1 cellular context compared by ENCODE assay signal in the genomic region with DNA sequence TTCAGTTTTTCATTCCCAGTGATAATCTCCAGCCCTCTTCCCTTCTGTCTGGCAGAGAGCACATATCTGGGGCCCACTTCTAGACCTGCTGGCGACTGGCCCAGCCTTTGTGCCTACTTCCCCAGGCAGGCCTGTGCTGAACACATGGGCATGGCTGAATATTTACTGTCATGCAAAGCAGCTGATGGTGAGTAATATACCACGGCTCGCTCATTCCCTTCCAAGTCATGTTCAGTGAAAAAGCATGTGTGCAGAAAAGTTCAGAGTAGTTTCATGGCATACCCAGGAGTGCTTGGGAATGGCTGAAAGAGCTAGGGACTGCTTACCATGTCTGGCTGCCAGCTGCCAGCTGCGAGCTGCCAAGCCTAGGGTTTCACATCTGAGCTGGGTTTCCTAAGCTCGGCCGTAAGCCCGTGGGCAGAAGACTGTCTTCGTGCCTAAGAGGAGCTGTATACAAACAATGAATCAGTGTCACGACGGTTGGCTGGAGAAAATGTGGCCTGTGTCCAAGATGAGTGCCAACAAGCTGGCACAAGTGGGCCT.
TF ChIP-seq lines count a peak whose summit lies in the region.

No MANE protein-coding gene starts in this region.

TF ChIP-seq in GM23338, 12 proteins besides CTCF, POLR2A, EP300 and RAD21 (continued from another document):
- TF ChIP-seq, protein P1, sequence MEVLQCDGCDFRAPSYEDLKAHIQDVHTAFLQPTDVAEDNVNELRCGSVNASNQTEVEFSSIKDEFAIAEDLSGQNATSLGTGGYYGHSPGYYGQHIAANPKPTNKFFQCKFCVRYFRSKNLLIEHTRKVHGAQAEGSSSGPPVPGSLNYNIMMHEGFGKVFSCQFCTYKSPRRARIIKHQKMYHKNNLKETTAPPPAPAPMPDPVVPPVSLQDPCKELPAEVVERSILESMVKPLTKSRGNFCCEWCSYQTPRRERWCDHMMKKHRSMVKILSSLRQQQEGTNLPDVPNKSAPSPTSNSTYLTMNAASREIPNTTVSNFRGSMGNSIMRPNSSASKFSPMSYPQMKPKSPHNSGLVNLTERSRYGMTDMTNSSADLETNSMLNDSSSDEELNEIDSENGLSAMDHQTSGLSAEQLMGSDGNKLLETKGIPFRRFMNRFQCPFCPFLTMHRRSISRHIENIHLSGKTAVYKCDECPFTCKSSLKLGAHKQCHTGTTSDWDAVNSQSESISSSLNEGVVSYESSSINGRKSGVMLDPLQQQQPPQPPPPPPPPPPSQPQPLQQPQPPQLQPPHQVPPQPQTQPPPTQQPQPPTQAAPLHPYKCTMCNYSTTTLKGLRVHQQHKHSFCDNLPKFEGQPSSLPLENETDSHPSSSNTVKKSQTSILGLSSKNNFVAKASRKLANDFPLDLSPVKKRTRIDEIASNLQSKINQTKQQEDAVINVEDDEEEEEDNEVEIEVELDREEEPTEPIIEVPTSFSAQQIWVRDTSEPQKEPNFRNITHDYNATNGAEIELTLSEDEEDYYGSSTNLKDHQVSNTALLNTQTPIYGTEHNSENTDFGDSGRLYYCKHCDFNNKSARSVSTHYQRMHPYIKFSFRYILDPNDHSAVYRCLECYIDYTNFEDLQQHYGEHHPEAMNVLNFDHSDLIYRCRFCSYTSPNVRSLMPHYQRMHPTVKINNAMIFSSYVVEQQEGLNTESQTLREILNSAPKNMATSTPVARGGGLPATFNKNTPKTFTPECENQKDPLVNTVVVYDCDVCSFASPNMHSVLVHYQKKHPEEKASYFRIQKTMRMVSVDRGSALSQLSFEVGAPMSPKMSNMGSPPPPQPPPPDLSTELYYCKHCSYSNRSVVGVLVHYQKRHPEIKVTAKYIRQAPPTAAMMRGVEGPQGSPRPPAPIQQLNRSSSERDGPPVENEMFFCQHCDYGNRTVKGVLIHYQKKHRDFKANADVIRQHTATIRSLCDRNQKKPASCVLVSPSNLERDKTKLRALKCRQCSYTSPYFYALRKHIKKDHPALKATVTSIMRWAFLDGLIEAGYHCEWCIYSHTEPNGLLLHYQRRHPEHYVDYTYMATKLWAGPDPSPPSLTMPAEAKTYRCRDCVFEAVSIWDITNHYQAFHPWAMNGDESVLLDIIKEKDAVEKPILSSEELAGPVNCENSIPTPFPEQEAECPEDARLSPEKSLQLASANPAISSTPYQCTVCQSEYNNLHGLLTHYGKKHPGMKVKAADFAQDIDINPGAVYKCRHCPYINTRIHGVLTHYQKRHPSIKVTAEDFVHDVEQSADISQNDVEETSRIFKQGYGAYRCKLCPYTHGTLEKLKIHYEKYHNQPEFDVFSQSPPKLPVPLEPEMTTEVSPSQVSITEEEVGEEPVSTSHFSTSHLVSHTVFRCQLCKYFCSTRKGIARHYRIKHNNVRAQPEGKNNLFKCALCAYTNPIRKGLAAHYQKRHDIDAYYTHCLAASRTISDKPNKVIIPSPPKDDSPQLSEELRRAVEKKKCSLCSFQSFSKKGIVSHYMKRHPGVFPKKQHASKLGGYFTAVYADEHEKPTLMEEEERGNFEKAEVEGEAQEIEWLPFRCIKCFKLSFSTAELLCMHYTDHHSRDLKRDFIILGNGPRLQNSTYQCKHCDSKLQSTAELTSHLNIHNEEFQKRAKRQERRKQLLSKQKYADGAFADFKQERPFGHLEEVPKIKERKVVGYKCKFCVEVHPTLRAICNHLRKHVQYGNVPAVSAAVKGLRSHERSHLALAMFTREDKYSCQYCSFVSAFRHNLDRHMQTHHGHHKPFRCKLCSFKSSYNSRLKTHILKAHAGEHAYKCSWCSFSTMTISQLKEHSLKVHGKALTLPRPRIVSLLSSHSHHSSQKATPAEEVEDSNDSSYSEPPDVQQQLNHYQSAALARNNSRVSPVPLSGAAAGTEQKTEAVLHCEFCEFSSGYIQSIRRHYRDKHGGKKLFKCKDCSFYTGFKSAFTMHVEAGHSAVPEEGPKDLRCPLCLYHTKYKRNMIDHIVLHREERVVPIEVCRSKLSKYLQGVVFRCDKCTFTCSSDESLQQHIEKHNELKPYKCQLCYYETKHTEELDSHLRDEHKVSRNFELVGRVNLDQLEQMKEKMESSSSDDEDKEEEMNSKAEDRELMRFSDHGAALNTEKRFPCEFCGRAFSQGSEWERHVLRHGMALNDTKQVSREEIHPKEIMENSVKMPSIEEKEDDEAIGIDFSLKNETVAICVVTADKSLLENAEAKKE (CRISPR knock-in tag; IDR thresholded peaks at IDR 0.05): no peak
- TF ChIP-seq POLR2AphosphoS5 (IDR thresholded peaks at IDR 0.05; ENCODE audit: low read depth) (no peak), EZH2phosphoT487 (IDR thresholded peaks at IDR 0.05; ENCODE audit: unreplicated experiment) (no peak), NANOG (IDR thresholded peaks at IDR 0.05; ENCODE audit: borderline replicate concordance) (no peak), EZH2 (IDR thresholded peaks at IDR 0.05; ENCODE audit: low read depth, unreplicated experiment) (no peak)
- TF ChIP-seq, protein P2, sequence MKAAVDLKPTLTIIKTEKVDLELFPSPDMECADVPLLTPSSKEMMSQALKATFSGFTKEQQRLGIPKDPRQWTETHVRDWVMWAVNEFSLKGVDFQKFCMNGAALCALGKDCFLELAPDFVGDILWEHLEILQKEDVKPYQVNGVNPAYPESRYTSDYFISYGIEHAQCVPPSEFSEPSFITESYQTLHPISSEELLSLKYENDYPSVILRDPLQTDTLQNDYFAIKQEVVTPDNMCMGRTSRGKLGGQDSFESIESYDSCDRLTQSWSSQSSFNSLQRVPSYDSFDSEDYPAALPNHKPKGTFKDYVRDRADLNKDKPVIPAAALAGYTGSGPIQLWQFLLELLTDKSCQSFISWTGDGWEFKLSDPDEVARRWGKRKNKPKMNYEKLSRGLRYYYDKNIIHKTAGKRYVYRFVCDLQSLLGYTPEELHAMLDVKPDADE (IDR thresholded peaks at IDR 0.05): no peak
